In the genomic region with DNA sequence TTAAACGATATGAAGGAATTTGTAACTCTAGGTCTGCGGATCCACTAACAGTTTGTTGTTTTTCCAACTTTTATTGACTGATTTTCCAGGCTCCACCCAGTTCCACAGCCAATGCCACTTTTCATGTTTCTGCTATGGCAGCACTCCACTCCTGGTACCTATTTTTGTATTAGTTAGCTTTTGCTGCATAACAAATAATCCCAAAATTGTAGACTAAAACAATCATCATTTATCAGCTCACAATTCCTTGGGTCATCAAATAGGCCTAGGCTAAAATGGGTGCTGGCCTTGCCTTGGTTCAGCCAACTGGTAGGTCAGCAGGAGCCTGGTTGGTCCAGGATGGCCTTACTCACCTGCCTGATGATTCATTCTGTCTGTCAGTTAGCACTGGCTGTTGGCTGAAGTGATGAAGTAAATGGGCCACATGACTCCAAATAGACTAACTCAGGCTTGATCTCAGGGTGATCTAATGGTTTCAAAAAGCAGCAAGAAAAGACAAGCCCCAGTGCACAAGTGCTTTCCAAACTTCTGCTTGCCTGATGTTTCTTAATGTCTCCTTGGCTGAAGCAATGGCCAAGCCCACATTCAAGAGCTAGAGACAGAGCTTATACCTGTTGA, we compare ENCODE assay signal across 31 cellular contexts. TPM values are rescaled to one million over a fixed set of nuclear protein-coding genes. Genes with fewer than 3 reads are reported as not detected.
"Had no signal": no experiment of that assay in that cellular context is flagged by ENCODE, and none has a peak within 500 bp of the region (broad histone marks: within the 10 kb centered on the region; RNA-seq: fewer than 3 reads in every experiment).

No MANE protein-coding gene starts in this region.

- H3K9me3 Mint-ChIP-seq: activated naive CD8-positive, alpha-beta T cell treated with anti-CD3 and anti-CD28 coated beads for 36 hours; natural killer cell; neural progenitor cell; T-helper 1 cell treated with Interleukin-12 subunit alpha and Interleukin-12 subunit beta and Interleukin-4 antibody, amounts not matched to agents 30 μg/mL and 1 μg/mL, for 36 hours had no signal

- H3K4me3 ChIP-seq: adrenal gland, body of pancreas, esophagus muscularis mucosa, gastrocnemius medialis, hepatocyte, neural progenitor cell, thoracic aorta had no signal

- DNase-seq: activated CD4-positive, alpha-beta T cell treated with anti-CD3 and anti-CD28 coated beads for 4 hours; activated CD4-positive, alpha-beta T cell treated with anti-CD3 and anti-CD28 coated beads, Interleukin-2, amount 50 U/mL, for 4 hours; activated CD8-positive, alpha-beta memory T cell treated with anti-CD3 and anti-CD28 coated beads for 24 hours; activated effector memory CD4-positive, alpha-beta T cell treated with anti-CD3 and anti-CD28 coated beads, Interleukin-2, amount 50 U/mL, for 16 hours; activated T-cell treated with anti-CD3 and anti-CD28 coated beads, Interleukin-2, amount 50 U/mL, for 1 hour; aorta; caudate nucleus; cortex of kidney; effector memory CD8-positive, alpha-beta T cell; gastrocnemius medialis; islet precursor cell; left colon; natural killer cell; occipital lobe; T-helper 9 cell had no signal

- H3K27ac Mint-ChIP-seq: activated naive CD4-positive, alpha-beta T cell treated with anti-CD3 and anti-CD28 coated beads for 36 hours; activated naive CD8-positive, alpha-beta T cell treated with anti-CD3 and anti-CD28 coated beads for 36 hours; activated T-helper 1 cell treated with anti-CD3 and anti-CD28 coated beads, Interleukin-12 subunit alpha, Interleukin-12 subunit beta, Interleukin-2, Interleukin-4 antibody, amounts not matched to agents 30 ng/mL and 10 ng/mL and 1 ng/mL, durations not matched to agents 14 hours and 24 hours and 36 hours; effector memory CD8-positive, alpha-beta T cell; natural killer cell; neural progenitor cell; T-helper 1 cell treated with Interleukin-12 subunit alpha and Interleukin-12 subunit beta and Interleukin-4 antibody, amounts not matched to agents 30 μg/mL and 1 μg/mL, for 36 hours had no signal

- H3K36me3 ChIP-seq: adrenal gland, esophagus muscularis mucosa, gastrocnemius medialis, neural progenitor cell, thoracic aorta had no signal

- H3K4me2 ChIP-seq: neural progenitor cell had no signal

- H3K4me3 Mint-ChIP-seq: activated naive CD4-positive, alpha-beta T cell treated with anti-CD3 and anti-CD28 coated beads for 36 hours; activated naive CD8-positive, alpha-beta T cell treated with anti-CD3 and anti-CD28 coated beads for 36 hours; activated T-helper 1 cell treated with anti-CD3 and anti-CD28 coated beads, Interleukin-12 subunit alpha, Interleukin-12 subunit beta, Interleukin-2, Interleukin-4 antibody, amounts not matched to agents 30 ng/mL and 10 ng/mL and 1 ng/mL, durations not matched to agents 14 hours and 24 hours and 36 hours; effector memory CD8-positive, alpha-beta T cell; natural killer cell; neural progenitor cell; T-helper 1 cell treated with Interleukin-12 subunit alpha and Interleukin-12 subunit beta and Interleukin-4 antibody, amounts not matched to agents 30 μg/mL and 1 μg/mL, for 36 hours had no signal

- H3K27ac ChIP-seq: adrenal gland, body of pancreas, esophagus muscularis mucosa, gastrocnemius medialis, hepatocyte, neural progenitor cell, thoracic aorta, VCaP had no signal

- H3K27me3 Mint-ChIP-seq: activated naive CD8-positive, alpha-beta T cell treated with anti-CD3 and anti-CD28 coated beads for 36 hours had no signal

- H3K9ac ChIP-seq: neural progenitor cell had no signal

- H3K9me3 ChIP-seq: adrenal gland, body of pancreas, esophagus muscularis mucosa, gastrocnemius medialis, thoracic aorta had no signal

- H3K36me3 Mint-ChIP-seq: activated naive CD8-positive, alpha-beta T cell treated with anti-CD3 and anti-CD28 coated beads for 36 hours; natural killer cell; neural progenitor cell had no signal

- H2AFZ ChIP-seq: hepatocyte, neural progenitor cell had no signal

- H3K4me1 ChIP-seq: adrenal gland, esophagus muscularis mucosa, gastrocnemius medialis had no signal

- H3K4me1 Mint-ChIP-seq: activated naive CD8-positive, alpha-beta T cell treated with anti-CD3 and anti-CD28 coated beads for 36 hours had no signal

- H3K79me2 ChIP-seq: hepatocyte had no signal

- H3K27me3 ChIP-seq: adrenal gland, body of pancreas, esophagus muscularis mucosa, gastrocnemius medialis, hepatocyte, neural progenitor cell had no signal

RNA-seq across cellular contexts. Expression of gene C8B, which starts 3.2 kb away (rescaled TPM):
- total RNA-seq: activated naive CD4-positive, alpha-beta T cell treated with anti-CD3 and anti-CD28 coated beads for 36 hours; activated naive CD8-positive, alpha-beta T cell treated with anti-CD3 and anti-CD28 coated beads for 36 hours; activated T-helper 1 cell treated with anti-CD3 and anti-CD28 coated beads, Interleukin-12 subunit alpha, Interleukin-12 subunit beta, Interleukin-2, Interleukin-4 antibody, amounts not matched to agents 30 ng/mL and 10 ng/mL and 1 ng/mL, durations not matched to agents 14 hours and 24 hours and 36 hours; adrenal gland; aorta; body of pancreas; chondrocyte; esophagus muscularis mucosa; left colon; lower leg skin; mononuclear cell; natural killer cell; occipital lobe; pulmonary artery endothelial cell; right cardiac atrium; thoracic aorta had no signal
- polyA plus RNA-seq: aorta, right cardiac atrium had no signal
